ENCODE assay signal across 3 cellular contexts in the genomic region with DNA sequence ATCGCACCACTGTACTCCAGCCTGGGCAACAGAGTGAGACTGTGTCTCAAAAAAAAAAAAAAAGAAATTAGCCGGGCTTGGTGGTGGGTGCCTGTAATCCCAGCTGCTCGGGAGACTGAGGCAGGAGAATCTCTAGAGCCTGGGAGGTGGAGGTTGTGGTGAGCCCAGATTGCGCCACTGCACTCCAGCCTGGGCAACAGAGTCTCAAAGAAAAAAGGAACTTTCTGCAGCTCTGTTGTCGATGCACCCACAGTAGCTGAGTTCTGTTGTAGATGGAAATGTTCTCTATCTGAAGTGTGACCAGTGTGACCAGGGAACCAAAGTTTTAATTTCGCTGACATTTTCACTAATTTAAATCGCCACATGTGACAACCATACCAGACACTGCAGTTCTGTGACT. TPM values are rescaled to one million over a fixed set of nuclear protein-coding genes. Genes with fewer than 3 reads are reported as not detected.
"Had no signal": no experiment of that assay in that cellular context is flagged by ENCODE, and none has a peak within 500 bp of the region (broad histone marks: within the 10 kb centered on the region; RNA-seq: fewer than 3 reads in every experiment).

No MANE protein-coding gene starts in this region.

RNA-seq across cellular contexts. Expression of a gene that starts 12.8 kb away (rescaled TPM):
- total RNA-seq: foreskin keratinocyte, frontal cortex, mononuclear cell had no signal
